Comparison of ENCODE assay signal across 1 cellular context in genomic region chr10:47308775-47309174, GRCh38.
TF ChIP-seq lines count a peak whose summit lies in the region.

No MANE protein-coding gene starts in this region.

TF ChIP-seq in WTC11, 78 proteins besides CTCF, POLR2A, EP300 and RAD21 (continued from another document):
- TF ChIP-seq IRF1 (CRISPR knock-in tag; IDR thresholded peaks at IDR 0.05) (no peak), ETV6 (CRISPR knock-in tag; IDR thresholded peaks at IDR 0.05) (no peak), CREB1 (CRISPR knock-in tag; IDR thresholded peaks at IDR 0.05) (no peak), MAX (CRISPR knock-in tag; IDR thresholded peaks at IDR 0.05) (no peak), SMAD4 (CRISPR knock-in tag; IDR thresholded peaks at IDR 0.05) (no peak), ZNF512 (CRISPR knock-in tag; IDR thresholded peaks at IDR 0.05; ENCODE audit: borderline replicate concordance) (no peak), GRHL2 (CRISPR knock-in tag; IDR thresholded peaks at IDR 0.05; ENCODE audit: insufficient replicate concordance, severe bottlenecking) (no peak)
TF ChIP-seq in WTC11: peak in this region for 0.
